Comparison of ENCODE assay signal across 1 cellular context in genomic region chr17:75271233-75271954, GRCh38.
TF ChIP-seq lines count a peak whose summit lies in the region.

No MANE protein-coding gene starts in this region.

TF ChIP-seq in K562, 482 proteins besides CTCF, POLR2A, EP300 and RAD21 (continued from another document and continues in another):
- TF ChIP-seq GMEB1 (CRISPR knock-in tag; IDR thresholded peaks at IDR 0.05) = peak; percentile 74
- 0 out of 2 replicates have a peak, but pooled peaks have one; percentile 26 for TF ChIP-seq SPI1 (IDR thresholded peaks at IDR 0.05; ENCODE audit: borderline replicate concordance, low read depth, low read length)
- TF ChIP-seq ARID2 (IDR thresholded peaks at IDR 0.05) = no peak
- no peak for TF ChIP-seq HEY1 (CRISPR knock-in tag; IDR thresholded peaks at IDR 0.05; ENCODE audit: borderline replicate concordance)
- peak; percentile 98 for TF ChIP-seq SMAD4 (CRISPR knock-in tag; conservative IDR thresholded peaks at IDR 0.05)
- TF ChIP-seq, protein P1, sequence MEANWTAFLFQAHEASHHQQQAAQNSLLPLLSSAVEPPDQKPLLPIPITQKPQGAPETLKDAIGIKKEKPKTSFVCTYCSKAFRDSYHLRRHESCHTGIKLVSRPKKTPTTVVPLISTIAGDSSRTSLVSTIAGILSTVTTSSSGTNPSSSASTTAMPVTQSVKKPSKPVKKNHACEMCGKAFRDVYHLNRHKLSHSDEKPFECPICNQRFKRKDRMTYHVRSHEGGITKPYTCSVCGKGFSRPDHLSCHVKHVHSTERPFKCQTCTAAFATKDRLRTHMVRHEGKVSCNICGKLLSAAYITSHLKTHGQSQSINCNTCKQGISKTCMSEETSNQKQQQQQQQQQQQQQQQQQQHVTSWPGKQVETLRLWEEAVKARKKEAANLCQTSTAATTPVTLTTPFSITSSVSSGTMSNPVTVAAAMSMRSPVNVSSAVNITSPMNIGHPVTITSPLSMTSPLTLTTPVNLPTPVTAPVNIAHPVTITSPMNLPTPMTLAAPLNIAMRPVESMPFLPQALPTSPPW (CRISPR knock-in tag; IDR thresholded peaks at IDR 0.05) = no peak; the same call in none of the 2 replicates
- TF ChIP-seq HMGN3 (IDR thresholded peaks at IDR 0.05; ENCODE audit: borderline replicate concordance, extremely low read depth, insufficient read length, low read depth, low read length) = peak; percentile 67
- peak; percentile 90 for TF ChIP-seq L3MBTL2 (IDR thresholded peaks at IDR 0.05)
- no peak for TF ChIP-seq GATAD2A (IDR thresholded peaks at IDR 0.05)
- TF ChIP-seq ZHX1 (conservative IDR thresholded peaks at IDR 0.05; ENCODE audit: low read length) = no peak
- peak; percentile 85; the same call in 1 of the 2 replicates for TF ChIP-seq ZNF282 (CRISPR knock-in tag; IDR thresholded peaks at IDR 0.05)
- no peak for TF ChIP-seq ZMIZ1 (IDR thresholded peaks at IDR 0.05; ENCODE audit: low read depth in 2 of 2, low read length in 2 of 2)
- TF ChIP-seq NR1H2 (CRISPR knock-in tag; IDR thresholded peaks at IDR 0.05) = no peak
- TF ChIP-seq EHMT2 (IDR thresholded peaks at IDR 0.05) = no peak
- peak; percentile 93 for TF ChIP-seq CREB1 (IDR thresholded peaks at IDR 0.05)
- TF ChIP-seq CREB1 (CRISPR knock-in tag; IDR thresholded peaks at IDR 0.05) = peak; percentile 90
- TF ChIP-seq CREM (IDR thresholded peaks at IDR 0.05; ENCODE audit: low read depth) = peak; percentile 97
- no peak for TF ChIP-seq NBN (IDR thresholded peaks at IDR 0.05; ENCODE audit: low read depth)
- peak; percentile 50 for TF ChIP-seq RBBP5 (IDR thresholded peaks at IDR 0.05; ENCODE audit: borderline replicate concordance, insufficient read depth, low read length, poor library complexity, severe bottlenecking)
- no peak for TF ChIP-seq BCOR (IDR thresholded peaks at IDR 0.05)
- TF ChIP-seq THRA (IDR thresholded peaks at IDR 0.05) = no peak
- TF ChIP-seq, protein P2, sequence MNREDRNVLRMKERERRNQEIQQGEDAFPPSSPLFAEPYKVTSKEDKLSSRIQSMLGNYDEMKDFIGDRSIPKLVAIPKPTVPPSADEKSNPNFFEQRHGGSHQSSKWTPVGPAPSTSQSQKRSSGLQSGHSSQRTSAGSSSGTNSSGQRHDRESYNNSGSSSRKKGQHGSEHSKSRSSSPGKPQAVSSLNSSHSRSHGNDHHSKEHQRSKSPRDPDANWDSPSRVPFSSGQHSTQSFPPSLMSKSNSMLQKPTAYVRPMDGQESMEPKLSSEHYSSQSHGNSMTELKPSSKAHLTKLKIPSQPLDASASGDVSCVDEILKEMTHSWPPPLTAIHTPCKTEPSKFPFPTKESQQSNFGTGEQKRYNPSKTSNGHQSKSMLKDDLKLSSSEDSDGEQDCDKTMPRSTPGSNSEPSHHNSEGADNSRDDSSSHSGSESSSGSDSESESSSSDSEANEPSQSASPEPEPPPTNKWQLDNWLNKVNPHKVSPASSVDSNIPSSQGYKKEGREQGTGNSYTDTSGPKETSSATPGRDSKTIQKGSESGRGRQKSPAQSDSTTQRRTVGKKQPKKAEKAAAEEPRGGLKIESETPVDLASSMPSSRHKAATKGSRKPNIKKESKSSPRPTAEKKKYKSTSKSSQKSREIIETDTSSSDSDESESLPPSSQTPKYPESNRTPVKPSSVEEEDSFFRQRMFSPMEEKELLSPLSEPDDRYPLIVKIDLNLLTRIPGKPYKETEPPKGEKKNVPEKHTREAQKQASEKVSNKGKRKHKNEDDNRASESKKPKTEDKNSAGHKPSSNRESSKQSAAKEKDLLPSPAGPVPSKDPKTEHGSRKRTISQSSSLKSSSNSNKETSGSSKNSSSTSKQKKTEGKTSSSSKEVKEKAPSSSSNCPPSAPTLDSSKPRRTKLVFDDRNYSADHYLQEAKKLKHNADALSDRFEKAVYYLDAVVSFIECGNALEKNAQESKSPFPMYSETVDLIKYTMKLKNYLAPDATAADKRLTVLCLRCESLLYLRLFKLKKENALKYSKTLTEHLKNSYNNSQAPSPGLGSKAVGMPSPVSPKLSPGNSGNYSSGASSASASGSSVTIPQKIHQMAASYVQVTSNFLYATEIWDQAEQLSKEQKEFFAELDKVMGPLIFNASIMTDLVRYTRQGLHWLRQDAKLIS (CRISPR knock-in tag; IDR thresholded peaks at IDR 0.05) = no peak
- no peak for TF ChIP-seq ZNF174 (CRISPR knock-in tag; IDR thresholded peaks at IDR 0.05)
- TF ChIP-seq POLR2G (IDR thresholded peaks at IDR 0.05; ENCODE audit: low read depth, low read length) = peak; percentile 83
- peak in 1 of 2 experiments; percentile 60; a peak in 1 of 4 replicates for TF ChIP-seq MAZ (CRISPR knock-in tag; conservative IDR thresholded peaks at IDR 0.05 in 1 of 2, IDR thresholded peaks at IDR 0.05 in 1 of 2)
- peak; percentile 88 for TF ChIP-seq SIN3B (IDR thresholded peaks at IDR 0.05; ENCODE audit: low read depth)
- TF ChIP-seq HLTF (IDR thresholded peaks at IDR 0.05) = no peak
- TF ChIP-seq TBL1XR1 (IDR thresholded peaks at IDR 0.05; ENCODE audit: low read length in 2 of 2) = peak; percentile 18 to 75; a peak in 3 of 4 replicates
- no peak for TF ChIP-seq HDAC2 (IDR thresholded peaks at IDR 0.05)
- TF ChIP-seq ZBTB17 (CRISPR knock-in tag; IDR thresholded peaks at IDR 0.05) = 0 out of 2 replicates have a peak, but pooled peaks have one; percentile 38
- TF ChIP-seq ZNF384 (IDR thresholded peaks at IDR 0.05; ENCODE audit: low read depth, low read length) = no peak; the same call in 1 of the 2 replicates
- no peak for TF ChIP-seq HMBOX1 (IDR thresholded peaks at IDR 0.05)
- TF ChIP-seq KLF1 (tag; IDR thresholded peaks at IDR 0.05) = peak; percentile 26; the same call in 1 of the 2 replicates
- no peak for TF ChIP-seq BACH1 (tag; IDR thresholded peaks at IDR 0.05)
- TF ChIP-seq LCOR (CRISPR knock-in tag; IDR thresholded peaks at IDR 0.05) = 0 out of 2 replicates have a peak, but pooled peaks have one; percentile 44
- TF ChIP-seq, protein P3, sequence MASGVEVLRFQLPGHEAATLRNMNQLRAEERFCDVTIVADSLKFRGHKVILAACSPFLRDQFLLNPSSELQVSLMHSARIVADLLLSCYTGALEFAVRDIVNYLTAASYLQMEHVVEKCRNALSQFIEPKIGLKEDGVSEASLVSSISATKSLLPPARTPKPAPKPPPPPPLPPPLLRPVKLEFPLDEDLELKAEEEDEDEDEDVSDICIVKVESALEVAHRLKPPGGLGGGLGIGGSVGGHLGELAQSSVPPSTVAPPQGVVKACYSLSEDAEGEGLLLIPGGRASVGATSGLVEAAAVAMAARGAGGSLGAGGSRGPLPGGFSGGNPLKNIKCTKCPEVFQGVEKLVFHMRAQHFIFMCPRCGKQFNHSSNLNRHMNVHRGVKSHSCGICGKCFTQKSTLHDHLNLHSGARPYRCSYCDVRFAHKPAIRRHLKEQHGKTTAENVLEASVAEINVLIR (CRISPR knock-in tag; IDR thresholded peaks at IDR 0.05) = peak; percentile 90
- peak; percentile 77; the same call in 1 of the 2 replicates for TF ChIP-seq ETV5 (CRISPR knock-in tag; IDR thresholded peaks at IDR 0.05; ENCODE audit: low read depth)
- TF ChIP-seq NFXL1 (CRISPR knock-in tag; IDR thresholded peaks at IDR 0.05) = no peak
